ENCODE assay signal across 8 cellular contexts in genomic region chr1:169368406-169368769, GRCh38. TPM values are rescaled to one million over a fixed set of nuclear protein-coding genes. Genes with fewer than 3 reads are reported as not detected.
DNase-seq lines count a peak whose midpoint lies in the region; FAIRE-seq and TF ChIP-seq lines count a peak whose summit lies in the region.

No MANE protein-coding gene starts in this region.

- WGBS in neuronal stem cell (ENCODE audit: extremely low coverage in 2 of 2, insufficient read length in 2 of 2, insufficient replicate concordance in 1 of 2), 2 donors: no CpG with 5 or more reads among the region's 16 CpGs

- H3K4me2 ChIP-seq in neuronal stem cell (ENCODE audit: insufficient read depth, low read length, poor library complexity, severe bottlenecking): peak overlapping the region; percentile 77

- no peak for FAIRE-seq in frontal cortex (lab: Jason Lieb, UNC)

- H3K9ac ChIP-seq in HUES48 (ENCODE audit: low read depth, low read length) (peak overlapping the region; percentile 65), neuronal stem cell (ENCODE audit: low read depth, low read length, poor library complexity) (peak overlapping the region; percentile 84)

- no peak overlapping the region for H4K8ac ChIP-seq in neuronal stem cell (ENCODE audit: low read depth, low read length)

- no peak overlapping the region for H2BK15ac ChIP-seq in neuronal stem cell (ENCODE audit: low read length)

- H3K27ac ChIP-seq in HUES48 (ENCODE audit: low read depth, low read length): peak overlapping the region; percentile 83
- peak overlapping the region; percentile 64 for H3K27ac ChIP-seq in neuronal stem cell (replicated peaks; ENCODE audit: low read length)

- H3K4me1 ChIP-seq in HUES48 (ENCODE audit: control insufficient read depth, insufficient read depth, low read length) (peaks cover 3% of the 10 kb centered on the region; the same call in 1 of the 2 replicates), neuronal stem cell (ENCODE audit: control insufficient read depth in 2 of 2, insufficient read depth in 1 of 2, low read depth in 1 of 2, low read length in 2 of 2) (peaks cover 2 to 5% of the 10 kb centered on the region in 2 donors)

- H3K14ac ChIP-seq in neuronal stem cell (ENCODE audit: low read length): peak overlapping the region; percentile 56

- H3K36me3 ChIP-seq in HUES48 (ENCODE audit: control insufficient read depth, insufficient read depth, low read length): peaks cover 22% of the 10 kb centered on the region
- H3K36me3 ChIP-seq in neuronal stem cell (replicated peaks in 1 of 2; ENCODE audit: control insufficient read depth in 2 of 2, insufficient read depth in 2 of 2, low read length in 2 of 2): peaks cover 0 to 39% of the 10 kb centered on the region in 2 donors

- no peak overlapping the region for H2AK5ac ChIP-seq in neuronal stem cell (ENCODE audit: low read depth, low read length)

- no peak overlapping the region for H2BK120ac ChIP-seq in neuronal stem cell (ENCODE audit: low read depth, low read length)

- H3K27me3 ChIP-seq in HUES48 (ENCODE audit: control insufficient read depth, insufficient read depth, low read length) (no peaks in the 10 kb centered on the region), neuronal stem cell (ENCODE audit: control insufficient read depth in 3 of 3, insufficient read depth in 3 of 3, low read depth in 1 of 3, low read length in 3 of 3) (no peaks in the 10 kb centered on the region)

- no peak for TF ChIP-seq CTCF in epithelial cell of esophagus (IDR thresholded peaks at IDR 0.05; ENCODE audit: insufficient read depth, low read depth, low read length, missing control alignments)

- H3K23ac ChIP-seq in neuronal stem cell (ENCODE audit: low read depth, low read length, poor library complexity): no peak overlapping the region

- peaks cover 4% of the 10 kb centered on the region for H3K79me1 ChIP-seq in neuronal stem cell (ENCODE audit: low read depth, low read length)

- peak overlapping the region; percentile 44 for H3K18ac ChIP-seq in neuronal stem cell (ENCODE audit: low read length)

- peak; percentile 58 for DNase-seq in DMS53 (lab: John Stamatoyannopoulos, UW)
- peak; percentile 41 for DNase-seq in activated CD4-positive, alpha-beta T cell treated with anti-CD3 and anti-CD28 coated beads for 48 hours
- DNase-seq in epithelial cell of esophagus (ENCODE audit: low read depth): peak; percentile 45
- DNase-seq in neuronal stem cell (ENCODE audit: low spot score): no peak
- DNase-seq in NCI-H1105 treated with DMSO at 0.1 percent for 48 hours (lab: John Stamatoyannopoulos, UW): no peak
- DNase-seq in frontal cortex (ENCODE audit: low spot score in 2 of 2): no peak
- DNase-seq in GM03348 (ENCODE audit: low spot score): no peak

- peak overlapping the region; percentile 93 for H3K4ac ChIP-seq in neuronal stem cell (ENCODE audit: low read length)

- peak overlapping the region; percentile 89 for H2AFZ ChIP-seq in neuronal stem cell (ENCODE audit: low read length)

- H2BK5ac ChIP-seq in neuronal stem cell (ENCODE audit: low read length): peak overlapping the region; percentile 71

- H3K4me3 ChIP-seq in HUES48 (ENCODE audit: low read depth, low read length) (peak overlapping the region; percentile 94), epithelial cell of esophagus (ENCODE audit: low read length) (peak overlapping the region; percentile 71), neuronal stem cell (ENCODE audit: low read length in 2 of 2) (peak overlapping the region; percentile 72 to 87)

- H3K9me3 ChIP-seq in HUES48 (ENCODE audit: control insufficient read depth, insufficient read depth, low read length) (no peaks in the 10 kb centered on the region), neuronal stem cell (replicated peaks in 1 of 2; ENCODE audit: control insufficient read depth in 2 of 2, insufficient read depth in 1 of 2, low read depth in 1 of 2, low read length in 2 of 2) (peaks cover 2 to 3% of the 10 kb centered on the region in 2 donors)

- H2BK12ac ChIP-seq in neuronal stem cell (ENCODE audit: low read length): no peak overlapping the region

- H4K91ac ChIP-seq in neuronal stem cell (ENCODE audit: low read depth, low read length, poor library complexity): no peak overlapping the region

RNA-seq across cellular contexts. Expression of gene BLZF1, which starts 0.4 kb away (rescaled TPM):
- polyA plus RNA-seq in neuronal stem cell (2013, experiment 1 of 2): 7.5 TPM
- polyA plus RNA-seq in neuronal stem cell (2013, experiment 2 of 2): 7.2 TPM
- 24.9 TPM for total RNA-seq in frontal cortex

RNA-seq across cellular contexts. Expression of gene NME7, which starts 0.8 kb away (rescaled TPM):
- polyA plus RNA-seq in neuronal stem cell (2013, experiment 1 of 2): 87.7 TPM
- 86.8 TPM for polyA plus RNA-seq in neuronal stem cell (2013, experiment 2 of 2)
- total RNA-seq in frontal cortex: 26.1 TPM

RNA-seq across cellular contexts. Expression of gene CCDC181, which starts 58.9 kb away (rescaled TPM):
- 15.4 TPM for polyA plus RNA-seq in neuronal stem cell (2013, experiment 1 of 2)
- 15.9 TPM for polyA plus RNA-seq in neuronal stem cell (2013, experiment 2 of 2)
- 7.3 TPM for total RNA-seq in frontal cortex

Comparison
In these comparisons a context has a peak if more than half of its experiments do, and no peak if none do; other contexts are left out.
1. DNase-seq: peak in DMS53 (single experiment), activated CD4-positive, alpha-beta T cell treated with anti-CD3 and anti-CD28 coated beads for 48 hours (single experiment) and epithelial cell of esophagus (single experiment); none in neuronal stem cell (single experiment), NCI-H1105 treated with DMSO at 0.1 percent for 48 hours (single experiment), frontal cortex (0 of 2) and GM03348 (single experiment).
2. Peak in every context shown above with its lines, with median percentiles within 50 percentile points of each other: H3K4me3 ChIP-seq.